8 cellular contexts compared by ENCODE assay signal in the genomic region with DNA sequence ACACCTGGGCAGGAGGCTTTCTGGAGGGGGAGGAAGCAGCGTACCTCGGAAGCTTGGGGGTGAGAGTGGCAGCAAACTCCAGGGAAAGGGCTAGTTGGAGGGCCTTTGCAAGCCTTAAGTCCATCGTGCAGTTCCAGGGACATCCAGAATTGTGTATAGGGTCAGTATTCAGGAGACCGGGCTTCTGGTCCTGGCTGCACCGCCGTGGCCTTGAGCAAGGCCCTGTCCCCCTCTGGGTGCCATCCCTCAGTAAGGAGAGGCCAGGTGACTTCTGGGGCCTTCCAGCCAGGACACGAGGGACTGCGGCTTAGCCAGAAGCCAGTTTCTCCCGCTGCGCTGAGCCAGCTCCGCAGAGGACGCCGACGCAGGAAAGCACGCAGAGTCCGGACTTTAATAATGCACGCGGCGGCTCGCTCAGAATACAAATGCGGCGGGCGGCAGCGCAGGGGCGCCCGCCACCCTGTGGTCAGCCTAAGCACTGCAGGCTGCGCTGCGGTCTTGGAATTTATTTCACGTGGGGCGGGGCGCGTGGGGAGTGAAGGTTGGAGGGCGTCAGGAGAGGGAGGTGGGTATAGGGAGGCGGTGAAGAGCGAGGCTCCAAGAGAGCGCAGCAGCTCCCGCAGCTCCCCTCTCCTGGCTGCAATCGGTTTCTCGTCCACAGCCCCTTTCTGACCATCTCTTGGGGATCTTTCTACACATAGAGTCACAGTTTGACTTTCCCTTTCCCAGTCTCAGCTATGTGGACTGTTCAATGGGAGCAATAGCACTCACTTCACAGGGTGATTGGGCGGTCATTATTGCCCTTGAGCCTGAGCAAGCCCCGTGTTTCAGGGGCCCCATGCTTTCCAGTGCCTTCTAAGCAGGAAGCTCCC.
A peak's percentile ranks its signal among the peaks of the same experiment; 100 is the strongest.
DNase-seq lines count a peak whose midpoint lies in the region; ATAC-seq and TF ChIP-seq lines count a peak whose summit lies in the region.

No MANE protein-coding gene starts in this region.

- no peak overlapping the region for H2BK5ac ChIP-seq in neuronal stem cell (ENCODE audit: low read length)

- TF ChIP-seq CTCF in HL-60 (IDR thresholded peaks at IDR 0.05; ENCODE audit: insufficient read depth, low read length): peak; percentile 58

- H3K4me1 ChIP-seq in neuronal stem cell (ENCODE audit: control insufficient read depth in 2 of 2, insufficient read depth in 1 of 2, low read depth in 1 of 2, low read length in 2 of 2): peaks cover 0 to 3% of the 10 kb centered on the region in 2 donors

- H3K4me3 ChIP-seq in HL-60 (replicated peaks; ENCODE audit: insufficient read depth, low read length) (no peak overlapping the region), neuronal stem cell (ENCODE audit: low read length in 2 of 2) (peak overlapping the region in 1 of 2 donors; percentile 38)

- no peak overlapping the region for H3K9ac ChIP-seq in neuronal stem cell (ENCODE audit: low read depth, low read length, poor library complexity)

- peak overlapping the region; percentile 97 for H2AFZ ChIP-seq in neuronal stem cell (ENCODE audit: low read length)

- peak overlapping the region; percentile 57 for H3K18ac ChIP-seq in neuronal stem cell (ENCODE audit: low read length)

- no peak overlapping the region for H2BK15ac ChIP-seq in neuronal stem cell (ENCODE audit: low read length)

- no peak overlapping the region for H3K14ac ChIP-seq in neuronal stem cell (ENCODE audit: low read length)

- no peak overlapping the region for H3K23ac ChIP-seq in neuronal stem cell (ENCODE audit: low read depth, low read length, poor library complexity)

- H3K4me1 Mint-ChIP-seq in activated T-helper 1 cell treated with anti-CD3 and anti-CD28 coated beads, Interleukin-12 subunit alpha, Interleukin-12 subunit beta, Interleukin-2, Interleukin-4 antibody, amounts not matched to agents 30 ng/mL and 10 ng/mL and 1 ng/mL, durations not matched to agents 14 hours and 24 hours and 36 hours (ENCODE audit: low read depth): no peaks in the 10 kb centered on the region

- no peak overlapping the region for H4K91ac ChIP-seq in neuronal stem cell (ENCODE audit: low read depth, low read length, poor library complexity)

- H3K36me3 ChIP-seq in neuronal stem cell (replicated peaks in 1 of 2; ENCODE audit: control insufficient read depth in 2 of 2, insufficient read depth in 2 of 2, low read length in 2 of 2): no peaks in the 10 kb centered on the region

- intact Hi-C loops in activated T-helper 1 cell treated with anti-CD3 and anti-CD28 coated beads, Interleukin-12 subunit alpha, Interleukin-12 subunit beta, Interleukin-2, Interleukin-4 antibody, amounts not matched to agents 30 ng/mL and 10 ng/mL and 1 ng/mL, durations not matched to agents 14 hours and 24 hours and 36 hours (cut with micrococcal nuclease): loop anchor here (1.0 to 5.0 kb wide), 3 partner anchors 99 to 310 kb away; partner anchors contain the start of genes CD99L2 and HMGB3

- no peak overlapping the region for H2BK12ac ChIP-seq in neuronal stem cell (ENCODE audit: low read length)

- no peaks in the 10 kb centered on the region for H3K79me1 ChIP-seq in neuronal stem cell (ENCODE audit: low read depth, low read length)

- H3K4ac ChIP-seq in neuronal stem cell (ENCODE audit: low read length): no peak overlapping the region

- H3K36me3 Mint-ChIP-seq in activated T-helper 1 cell treated with anti-CD3 and anti-CD28 coated beads, Interleukin-12 subunit alpha, Interleukin-12 subunit beta, Interleukin-2, Interleukin-4 antibody, amounts not matched to agents 30 ng/mL and 10 ng/mL and 1 ng/mL, durations not matched to agents 14 hours and 24 hours and 36 hours (ENCODE audit: low read depth): no peaks in the 10 kb centered on the region

- H3K4me3 Mint-ChIP-seq in activated T-helper 1 cell treated with anti-CD3 and anti-CD28 coated beads, Interleukin-12 subunit alpha, Interleukin-12 subunit beta, Interleukin-2, Interleukin-4 antibody, amounts not matched to agents 30 ng/mL and 10 ng/mL and 1 ng/mL, durations not matched to agents 14 hours and 24 hours and 36 hours: no peak overlapping the region

- H2AK5ac ChIP-seq in neuronal stem cell (ENCODE audit: low read depth, low read length): no peak overlapping the region

- no peak overlapping the region for H2BK120ac ChIP-seq in neuronal stem cell (ENCODE audit: low read depth, low read length)

- in situ Hi-C loops in Caki2 (cut with HindIII; ENCODE audit: low pct_unique_long_range_greater_than_20kb, low sequenced_read_pairs): no loop called here

- DNase-seq in Caki2 (ENCODE audit: low read depth) (peak; percentile 39), HL-60 (ENCODE audit: low read depth in 1 of 2, low spot score in 1 of 2) (peak in 1 of 2 experiments; percentile 56), OCI-M1 (lab: John Stamatoyannopoulos, UW) (peak; percentile 71), fibroblast of the conjunctiva (ENCODE audit: low read depth) (peak; percentile 4), neuronal stem cell (ENCODE audit: low spot score) (peak; percentile 55), substantia nigra (lab: John Stamatoyannopoulos, UW) (peak in 47 of 49 donors; percentile 0 to 70 (median 32))
- peak; percentile 15 for DNase-seq in activated T-helper 1 cell treated with anti-CD3 and anti-CD28 coated beads, Interleukin-12 subunit alpha, Interleukin-12 subunit beta, Interleukin-2, Interleukin-4 antibody, amounts not matched to agents 30 ng/mL and 10 ng/mL and 1 ng/mL, durations not matched to agents 14 hours and 24 hours and 36 hours (ENCODE audit: low spot score)

- H3K27ac ChIP-seq in HL-60 (replicated peaks) (no peak overlapping the region), neuronal stem cell (replicated peaks; ENCODE audit: low read length) (no peak overlapping the region), substantia nigra (ENCODE audit: low read depth, low read length, poor library complexity, severe bottlenecking) (no peak overlapping the region)

- no peak overlapping the region for H4K8ac ChIP-seq in neuronal stem cell (ENCODE audit: low read depth, low read length)

- no peaks in the 10 kb centered on the region for H3K9me3 ChIP-seq in neuronal stem cell (replicated peaks in 1 of 2; ENCODE audit: control insufficient read depth in 2 of 2, insufficient read depth in 1 of 2, low read depth in 1 of 2, low read length in 2 of 2)

- peak; percentile 92 for ATAC-seq in GM19463 (IDR thresholded peaks at IDR 0.05; ENCODE audit: unreplicated experiment)

- no CpG with 5 or more reads among the region's 41 CpGs for WGBS in neuronal stem cell (ENCODE audit: extremely low coverage in 2 of 2, insufficient read length in 2 of 2, insufficient replicate concordance in 1 of 2), 2 donors

- H3K27me3 ChIP-seq in HL-60 (ENCODE audit: insufficient read depth, poor library complexity, severe bottlenecking) (no peaks in the 10 kb centered on the region), neuronal stem cell (ENCODE audit: control insufficient read depth in 3 of 3, insufficient read depth in 3 of 3, low read depth in 1 of 3, low read length in 3 of 3) (peaks cover 0 to 25% (median 0%) of the 10 kb centered on the region in 3 experiments)

- no peaks in the 10 kb centered on the region for H3K9me3 Mint-ChIP-seq in activated T-helper 1 cell treated with anti-CD3 and anti-CD28 coated beads, Interleukin-12 subunit alpha, Interleukin-12 subunit beta, Interleukin-2, Interleukin-4 antibody, amounts not matched to agents 30 ng/mL and 10 ng/mL and 1 ng/mL, durations not matched to agents 14 hours and 24 hours and 36 hours

- peaks cover 15% of the 10 kb centered on the region for H3K27me3 Mint-ChIP-seq in activated T-helper 1 cell treated with anti-CD3 and anti-CD28 coated beads, Interleukin-12 subunit alpha, Interleukin-12 subunit beta, Interleukin-2, Interleukin-4 antibody, amounts not matched to agents 30 ng/mL and 10 ng/mL and 1 ng/mL, durations not matched to agents 14 hours and 24 hours and 36 hours (ENCODE audit: insufficient read depth)

- H3K4me2 ChIP-seq in neuronal stem cell (ENCODE audit: insufficient read depth, low read length, poor library complexity, severe bottlenecking): peak overlapping the region; percentile 37

- H3K27ac Mint-ChIP-seq in activated T-helper 1 cell treated with anti-CD3 and anti-CD28 coated beads, Interleukin-12 subunit alpha, Interleukin-12 subunit beta, Interleukin-2, Interleukin-4 antibody, amounts not matched to agents 30 ng/mL and 10 ng/mL and 1 ng/mL, durations not matched to agents 14 hours and 24 hours and 36 hours: no peak overlapping the region
